ENCODE assay signal across 28 cellular contexts in genomic region chr3:134991472-134992010, GRCh38.
"Had no signal": no experiment of that assay in that cellular context is flagged by ENCODE, and none has a peak within 500 bp of the region (broad histone marks: within the 10 kb centered on the region; RNA-seq: fewer than 3 reads in every experiment).

No MANE protein-coding gene starts in this region.

- H3K27me3 Mint-ChIP-seq: activated CD4-positive, alpha-beta T cell treated with anti-CD3 and anti-CD28 coated beads, Interleukin-2, amount 10 ng/mL, durations not matched to agents 7 days and 5 days; activated CD8-positive, alpha-beta T cell treated with anti-CD3 and anti-CD28 coated beads for 36 hours; activated T-helper 17 cell treated with anti-CD3 and anti-CD28 coated beads, Interleukin-2, amount 50 U/mL, for 72 hours; T-helper 17 cell had no signal

- H3K27ac Mint-ChIP-seq: activated CD4-positive, alpha-beta T cell treated with anti-CD3 and anti-CD28 coated beads, Interleukin-2, amount 10 ng/mL, durations not matched to agents 7 days and 5 days; activated CD8-positive, alpha-beta T cell treated with anti-CD3 and anti-CD28 coated beads for 36 hours; activated T-helper 17 cell treated with anti-CD3 and anti-CD28 coated beads, Interleukin-2, amount 50 U/mL, for 72 hours; dendritic cell treated with granulocyte-macrophage colony-stimulating factor and Interleukin-4, amounts not matched to agents 40 ng/mL and 50 ng/mL, for 4 days; natural killer cell treated with Interleukin-12 subunit alpha and Interleukin-12 subunit beta and Interleukin-15 and Interleukin-18, amount 100 ng/mL, for 72 hours; T-helper 17 cell had no signal

- H3K27ac ChIP-seq: pancreas, psoas muscle, right atrium auricular region, transverse colon, WERI-Rb-1 had no signal

- H3K36me3 Mint-ChIP-seq: natural killer cell treated with Interleukin-12 subunit alpha and Interleukin-12 subunit beta and Interleukin-15 and Interleukin-18, amount 100 ng/mL, for 72 hours had no signal

- H3K9me3 ChIP-seq: mucosa of descending colon, pancreas, psoas muscle, right atrium auricular region, transverse colon had no signal

- H3K4me3 ChIP-seq: mucosa of descending colon, pancreas, psoas muscle, right atrium auricular region, transverse colon had no signal

- H3K4me3 Mint-ChIP-seq: activated CD4-positive, alpha-beta T cell treated with anti-CD3 and anti-CD28 coated beads, Interleukin-2, amount 10 ng/mL, durations not matched to agents 7 days and 5 days; activated CD8-positive, alpha-beta T cell treated with anti-CD3 and anti-CD28 coated beads for 36 hours; activated T-cell treated with anti-CD3 and anti-CD28 coated beads, Interleukin-2, amount 50 U/mL, for 4 hours; activated T-helper 17 cell treated with anti-CD3 and anti-CD28 coated beads, Interleukin-2, amount 50 U/mL, for 72 hours; dendritic cell treated with granulocyte-macrophage colony-stimulating factor and Interleukin-4, amounts not matched to agents 40 ng/mL and 50 ng/mL, for 4 days; natural killer cell treated with Interleukin-12 subunit alpha and Interleukin-12 subunit beta and Interleukin-15 and Interleukin-18, amount 100 ng/mL, for 72 hours; T-helper 17 cell had no signal

- H3K27me3 ChIP-seq: pancreas, right atrium auricular region, transverse colon had no signal

- DNase-seq: activated CD4-positive, alpha-beta T cell treated with anti-CD3 and anti-CD28 coated beads, Interleukin-2, amount 10 ng/mL, durations not matched to agents 7 days and 5 days; activated CD4-positive, CD25-positive, alpha-beta regulatory T cell treated with anti-CD3 and anti-CD28 coated beads, Interleukin-2, amount 50 U/mL, for 72 hours; activated CD8-positive, alpha-beta T cell treated with anti-CD3 and anti-CD28 coated beads for 36 hours; activated gamma-delta T cell treated with Interleukin-2 at 50 U/mL for 16 hours; activated naive CD4-positive, alpha-beta T cell treated with anti-CD3 and anti-CD28 coated beads, Interleukin-2, amount 50 U/mL, for 16 hours; activated T-cell treated with anti-CD3 and anti-CD28 coated beads, Interleukin-2, amount 50 U/mL, for 4 hours; amniotic stem cell; central memory CD4-positive, alpha-beta T cell; effector CD8-positive, alpha-beta T cell; left cardiac atrium; left ventricle myocardium superior; mucosa of descending colon; nucleus accumbens; pancreas; psoas muscle; stimulated activated naive CD4-positive, alpha-beta T cell treated with Interleukin-2 at 50 U/mL for 16 hours; T-helper 17 cell; T1000; transverse colon; WERI-Rb-1 had no signal

- H3K36me3 ChIP-seq: pancreas, right atrium auricular region, transverse colon, WERI-Rb-1 had no signal

- H3K4me1 ChIP-seq: pancreas, right atrium auricular region, transverse colon had no signal

- H3K9me3 Mint-ChIP-seq: activated CD4-positive, alpha-beta T cell treated with anti-CD3 and anti-CD28 coated beads, Interleukin-2, amount 10 ng/mL, durations not matched to agents 7 days and 5 days; activated CD8-positive, alpha-beta T cell treated with anti-CD3 and anti-CD28 coated beads for 36 hours; activated T-cell treated with anti-CD3 and anti-CD28 coated beads, Interleukin-2, amount 50 U/mL, for 4 hours; dendritic cell treated with granulocyte-macrophage colony-stimulating factor and Interleukin-4, amounts not matched to agents 40 ng/mL and 50 ng/mL, for 4 days had no signal

- FAIRE-seq: astrocyte, frontal cortex, keratinocyte, pancreas, urothelium cell line had no signal

- H3K4me1 Mint-ChIP-seq: activated CD4-positive, alpha-beta T cell treated with anti-CD3 and anti-CD28 coated beads, Interleukin-2, amount 10 ng/mL, durations not matched to agents 7 days and 5 days; activated T-helper 17 cell treated with anti-CD3 and anti-CD28 coated beads, Interleukin-2, amount 50 U/mL, for 72 hours; T-helper 17 cell had no signal
